Comparison of ENCODE assay signal across 21 cellular contexts in genomic region chr22:50713008-50713385, GRCh38. TPM values are rescaled to one million over a fixed set of nuclear protein-coding genes. Genes with fewer than 3 reads are reported as not detected.
A peak's percentile ranks its signal among the peaks of the same experiment; 100 is the strongest.
DNase-seq lines count a peak whose midpoint lies in the region; ATAC-seq, FAIRE-seq and TF ChIP-seq lines count a peak whose summit lies in the region.
"Had no signal": no experiment of that assay in that cellular context is flagged by ENCODE, and none has a peak within 500 bp of the region (broad histone marks: within the 10 kb centered on the region; RNA-seq: fewer than 3 reads in every experiment).

No MANE protein-coding gene starts in this region.

- CTCF ChIA-PET in CD8-positive, alpha-beta T cell (lab: Charles Lee), result no interaction called here

- no peak for TF ChIP-seq CTCF in natural killer cell (IDR thresholded peaks at IDR 0.05)
- no peak for TF ChIP-seq CTCF in endothelial cell (IDR thresholded peaks at IDR 0.05; ENCODE audit: unreplicated experiment)
- TF ChIP-seq CTCF in neural progenitor cell (IDR thresholded peaks at IDR 0.05), result no peak
- TF ChIP-seq CTCF in CD8-positive, alpha-beta T cell (IDR thresholded peaks at IDR 0.05), result no peak

- ATAC-seq in natural killer cell treated with Interleukin-12 subunit alpha and Interleukin-12 subunit beta and Interleukin-15 and Interleukin-18, amount 100 ng/mL, for 72 hours, result no peak
- ATAC-seq in natural killer cell, result no peak
- no peak for ATAC-seq in CD8-positive, alpha-beta T cell
- ATAC-seq: HCT116 had no signal

- peaks cover 7% of the 10 kb centered on the region for H3K27me3 ChIP-seq in neural progenitor cell
- H3K27me3 ChIP-seq in CD8-positive, alpha-beta T cell (ENCODE audit: insufficient read depth, low read length), result no peaks in the 10 kb centered on the region
- H3K27me3 ChIP-seq: Peyer's patch had no signal

- POLR2A ChIA-PET in CD8-positive, alpha-beta T cell (lab: Charles Lee), result no interaction called here

- no peaks in the 10 kb centered on the region for H3K36me3 ChIP-seq in neural progenitor cell
- no peaks in the 10 kb centered on the region for H3K36me3 ChIP-seq in CD8-positive, alpha-beta T cell (ENCODE audit: insufficient read depth, low read length)
- H3K36me3 ChIP-seq: Peyer's patch had no signal

- H3K36me3 Mint-ChIP-seq in natural killer cell treated with Interleukin-12 subunit alpha and Interleukin-12 subunit beta and Interleukin-15 and Interleukin-18, amount 100 ng/mL, for 72 hours, result no peaks in the 10 kb centered on the region
- no peaks in the 10 kb centered on the region for H3K36me3 Mint-ChIP-seq in natural killer cell
- H3K36me3 Mint-ChIP-seq in endothelial cell (ENCODE audit: low read depth, unreplicated experiment), result peaks cover 66% of the 10 kb centered on the region
- peaks cover 28% of the 10 kb centered on the region for H3K36me3 Mint-ChIP-seq in neural progenitor cell
- no peaks in the 10 kb centered on the region for H3K36me3 Mint-ChIP-seq in CD8-positive, alpha-beta T cell
- H3K36me3 Mint-ChIP-seq: IgD-negative memory B cell had no signal

- H3K27me3 Mint-ChIP-seq in natural killer cell treated with Interleukin-12 subunit alpha and Interleukin-12 subunit beta and Interleukin-15 and Interleukin-18, amount 100 ng/mL, for 72 hours, result peaks cover 0 to 9% of the 10 kb centered on the region in 2 donors
- H3K27me3 Mint-ChIP-seq in natural killer cell (ENCODE audit: low read depth in 2 of 2), result no peaks in the 10 kb centered on the region
- peaks cover 63% of the 10 kb centered on the region for H3K27me3 Mint-ChIP-seq in endothelial cell (ENCODE audit: unreplicated experiment)
- H3K27me3 Mint-ChIP-seq in neural progenitor cell (ENCODE audit: insufficient read depth, low read depth), result peaks cover 4% of the 10 kb centered on the region
- H3K27me3 Mint-ChIP-seq in CD8-positive, alpha-beta T cell (ENCODE audit: low read depth), result no peaks in the 10 kb centered on the region
- H3K27me3 Mint-ChIP-seq: CD4-positive, alpha-beta T cell; IgD-negative memory B cell had no signal

- DNase-seq in natural killer cell treated with Interleukin-12 subunit alpha and Interleukin-12 subunit beta and Interleukin-15 and Interleukin-18, amount 100 ng/mL, for 72 hours (ENCODE audit: low spot score), result peak; percentile 12
- no peak for DNase-seq in natural killer cell
- DNase-seq in endothelial cell (ENCODE audit: low spot score), result no peak
- DNase-seq in posterior vena cava (ENCODE audit: low spot score), result peak; percentile 67
- DNase-seq in neural progenitor cell (ENCODE audit: low spot score), result no peak
- DNase-seq in HTR-8/SVneo (ENCODE audit: insufficient read length, low spot score), result no peak
- no peak for DNase-seq in CD8-positive, alpha-beta T cell
- DNase-seq: AML-193; CD4-positive, alpha-beta T cell; DND-41; GDM1; GM23248; MV-4-11; NCI-H1436; NCI-H2029 treated with DMSO at 0.1 percent for 48 hours; NCI-H510A treated with DMSO at 0.1 percent for 48 hours; Peyer's patch had no signal

- no peak overlapping the region for H2AFZ ChIP-seq in neural progenitor cell (replicated peaks)
- H2AFZ ChIP-seq: GM23248 had no signal

- no peak overlapping the region for H3K27ac Mint-ChIP-seq in natural killer cell treated with Interleukin-12 subunit alpha and Interleukin-12 subunit beta and Interleukin-15 and Interleukin-18, amount 100 ng/mL, for 72 hours
- H3K27ac Mint-ChIP-seq in natural killer cell (no peak overlapping the region), endothelial cell (ENCODE audit: unreplicated experiment) (peak overlapping the region; percentile 67), neural progenitor cell (no peak overlapping the region)
- H3K27ac Mint-ChIP-seq in CD8-positive, alpha-beta T cell, result no peak overlapping the region
- H3K27ac Mint-ChIP-seq: CD4-positive, alpha-beta T cell; IgD-negative memory B cell had no signal

- no peak overlapping the region for H3K4me3 ChIP-seq in neural progenitor cell
- H3K4me3 ChIP-seq in CD8-positive, alpha-beta T cell (ENCODE audit: low read depth, low read length), result no peak overlapping the region
- H3K4me3 ChIP-seq: GM23248, Peyer's patch had no signal

- H3K79me2 ChIP-seq in neural progenitor cell (ENCODE audit: low read depth), result no peaks in the 10 kb centered on the region

- H3K4me3 Mint-ChIP-seq in natural killer cell treated with Interleukin-12 subunit alpha and Interleukin-12 subunit beta and Interleukin-15 and Interleukin-18, amount 100 ng/mL, for 72 hours, result no peak overlapping the region
- H3K4me3 Mint-ChIP-seq in natural killer cell (no peak overlapping the region), endothelial cell (ENCODE audit: unreplicated experiment) (peak overlapping the region; percentile 63), neural progenitor cell (no peak overlapping the region)
- no peak overlapping the region for H3K4me3 Mint-ChIP-seq in CD8-positive, alpha-beta T cell
- H3K4me3 Mint-ChIP-seq: CD4-positive, alpha-beta T cell; IgD-negative memory B cell had no signal

- H3K9me3 ChIP-seq in neural progenitor cell (ENCODE audit: low read depth), result no peaks in the 10 kb centered on the region
- H3K9me3 ChIP-seq in CD8-positive, alpha-beta T cell (ENCODE audit: low read length), result no peaks in the 10 kb centered on the region
- H3K9me3 ChIP-seq: Peyer's patch had no signal

- H4K20me1 ChIP-seq in neural progenitor cell (ENCODE audit: low read depth), result peaks cover 8% of the 10 kb centered on the region

- no peak overlapping the region for H3K4me2 ChIP-seq in neural progenitor cell

- no peaks in the 10 kb centered on the region for H3F3A ChIP-seq in neural progenitor cell (ENCODE audit: low read depth)

- H3K9me3 Mint-ChIP-seq in natural killer cell treated with Interleukin-12 subunit alpha and Interleukin-12 subunit beta and Interleukin-15 and Interleukin-18, amount 100 ng/mL, for 72 hours, result no peaks in the 10 kb centered on the region
- H3K9me3 Mint-ChIP-seq in natural killer cell (no peaks in the 10 kb centered on the region), endothelial cell (ENCODE audit: unreplicated experiment) (no peaks in the 10 kb centered on the region), neural progenitor cell (no peaks in the 10 kb centered on the region)
- no peaks in the 10 kb centered on the region for H3K9me3 Mint-ChIP-seq in CD8-positive, alpha-beta T cell
- H3K9me3 Mint-ChIP-seq: CD4-positive, alpha-beta T cell; IgD-negative memory B cell had no signal

- intact Hi-C loops in natural killer cell (cut with micrococcal nuclease), result no loop called here
- intact Hi-C loops in posterior vena cava (cut with DNase I), result no loop called here
- intact Hi-C loops in CD8-positive, alpha-beta T cell (cut with DNase I, micrococcal nuclease), result no loop called here

- H3K9ac ChIP-seq in neural progenitor cell, result no peak overlapping the region
- H3K9ac ChIP-seq: GM23248 had no signal

- no peak for FAIRE-seq in HTR-8/SVneo (lab: Jason Lieb, UNC)
- FAIRE-seq: GM12892, GM19239 had no signal

- H3K27ac ChIP-seq in neural progenitor cell, result no peak overlapping the region
- no peak overlapping the region for H3K27ac ChIP-seq in CD8-positive, alpha-beta T cell (ENCODE audit: low read depth, low read length)
- H3K27ac ChIP-seq: GM23248, Peyer's patch had no signal

- no peaks in the 10 kb centered on the region for H3K4me1 Mint-ChIP-seq in natural killer cell treated with Interleukin-12 subunit alpha and Interleukin-12 subunit beta and Interleukin-15 and Interleukin-18, amount 100 ng/mL, for 72 hours (ENCODE audit: low read depth in 2 of 2)
- H3K4me1 Mint-ChIP-seq in natural killer cell (no peaks in the 10 kb centered on the region), endothelial cell (ENCODE audit: unreplicated experiment) (peaks cover 36% of the 10 kb centered on the region), neural progenitor cell (peaks cover 4% of the 10 kb centered on the region)
- no peaks in the 10 kb centered on the region for H3K4me1 Mint-ChIP-seq in CD8-positive, alpha-beta T cell (ENCODE audit: low read depth)

- H3K4me1 ChIP-seq in neural progenitor cell, result no peaks in the 10 kb centered on the region
- H3K4me1 ChIP-seq in CD8-positive, alpha-beta T cell (ENCODE audit: insufficient read depth, low read length), result no peaks in the 10 kb centered on the region
- H3K4me1 ChIP-seq: Peyer's patch had no signal

RNA-seq across cellular contexts. Expression of gene ACR, which starts 25.0 kb away (rescaled TPM):
- total RNA-seq in natural killer cell treated with Interleukin-12 subunit alpha and Interleukin-12 subunit beta and Interleukin-15 and Interleukin-18, amount 100 ng/mL, for 72 hours, result not detected
- total RNA-seq in natural killer cell (not detected), endothelial cell (ENCODE audit: unreplicated experiment) (2.8 TPM), posterior vena cava (1 to 10 TPM in 1 of 2 donors, under 1 TPM in 1; 0.65 to 2.6 TPM), neural progenitor cell (ENCODE audit: low replicate concordance) (not detected in 2 replicates)
- total RNA-seq in CD8-positive, alpha-beta T cell, result not detected
- total RNA-seq: CD4-positive, alpha-beta T cell; GM23248; Peyer's patch had no signal

RNA-seq across cellular contexts. Expression of gene SHANK3, which starts 40.4 kb away (rescaled TPM):
- not detected for total RNA-seq in natural killer cell treated with Interleukin-12 subunit alpha and Interleukin-12 subunit beta and Interleukin-15 and Interleukin-18, amount 100 ng/mL, for 72 hours
- total RNA-seq in natural killer cell (under 1 TPM in 1 of 3 donors, not detected in 2; 0.07 TPM), endothelial cell (ENCODE audit: unreplicated experiment) (223 TPM), posterior vena cava (10 to 100 TPM; 24.2 to 34.4 TPM), neural progenitor cell (ENCODE audit: low replicate concordance) (0.65 and 3.6 TPM in 2 replicates)
- total RNA-seq in CD8-positive, alpha-beta T cell, result not detected
- total RNA-seq: CD4-positive, alpha-beta T cell had no signal

Comparison
In these comparisons a context has a peak if more than half of its experiments do, and no peak if none do; other contexts are left out.
1. DNase-seq: peak in natural killer cell treated with Interleukin-12 subunit alpha and Interleukin-12 subunit beta and Interleukin-15 and Interleukin-18, amount 100 ng/mL, for 72 hours (single experiment) and posterior vena cava (single experiment); none in natural killer cell (single experiment), endothelial cell (single experiment), neural progenitor cell (single experiment), HTR-8/SVneo (single experiment) and CD8-positive, alpha-beta T cell (0 of 7).